In genomic region chr14:81433378-81433777, GRCh38 we compare ENCODE assay signal across 32 cellular contexts. TPM values are rescaled to one million over a fixed set of nuclear protein-coding genes. Genes with fewer than 3 reads are reported as not detected.
DNase-seq lines count a peak whose midpoint lies in the region; ATAC-seq, FAIRE-seq and TF ChIP-seq lines count a peak whose summit lies in the region.
"Had no signal": no experiment of that assay in that cellular context is flagged by ENCODE, and none has a peak within 500 bp of the region (broad histone marks: within the 10 kb centered on the region; RNA-seq: fewer than 3 reads in every experiment).

No MANE protein-coding gene starts in this region.

- dilution Hi-C loops in keratinocyte (cut with MboI; ENCODE audit: extremely low pct_ligation_motif_present, low sequenced_read_pairs), result no loop called here

- no peak overlapping the region for H2AFZ ChIP-seq in GM12878 (ENCODE audit: control insufficient read depth, low read depth, low read length)
- H2AFZ ChIP-seq in keratinocyte (ENCODE audit: control insufficient read depth, low read length), result no peak overlapping the region
- H2AFZ ChIP-seq: hepatocyte had no signal

- peak overlapping the region; percentile 94 for H3K4me3 Mint-ChIP-seq in type B pancreatic cell
- H3K4me3 Mint-ChIP-seq: activated T-helper 17 cell treated with anti-CD3 and anti-CD28 coated beads, Interleukin-2, amount 50 U/mL, for 72 hours had no signal

- H3K9me3 ChIP-seq in GM12878 (replicated peaks; ENCODE audit: control insufficient read depth, insufficient read depth, low read length) (no peaks in the 10 kb centered on the region), keratinocyte (ENCODE audit: control insufficient read depth, low read depth, low read length) (no peaks in the 10 kb centered on the region)
- H3K9me3 ChIP-seq: gastrocnemius medialis, left lung, neutrophil, tibial artery had no signal

- H3K27ac Mint-ChIP-seq in type B pancreatic cell, result peak overlapping the region; percentile 22
- H3K27ac Mint-ChIP-seq: activated T-helper 17 cell treated with anti-CD3 and anti-CD28 coated beads, Interleukin-2, amount 50 U/mL, for 72 hours had no signal

- no peak for FAIRE-seq in GM12878 (lab: Jason Lieb, UNC)
- peak; percentile 13 for FAIRE-seq in keratinocyte (lab: Jason Lieb, UNC)

- TF ChIP-seq EP300 in GM12878 (IDR thresholded peaks at IDR 0.05; ENCODE audit: borderline replicate concordance in 1 of 2, control insufficient read depth in 1 of 2, low read depth in 2 of 2, low read length in 2 of 2), result no peak

- DNase-seq in DMS 273 (lab: John Stamatoyannopoulos, UW; ENCODE audit: unreplicated experiment) (peak; percentile 48), DMS 273 treated with DMSO at 0.1 percent for 48 hours (lab: John Stamatoyannopoulos, UW) (no peak), GM12878 (ENCODE audit: low read depth, low spot score) (no peak), keratinocyte (ENCODE audit: low read depth, low spot score) (no peak), type B pancreatic cell (ENCODE audit: extremely low spot score, unreplicated experiment) (no peak), A172 (ENCODE audit: low spot score) (no peak), SIG-M5 (lab: John Stamatoyannopoulos, UW) (no peak)
- DNase-seq: activated CD4-positive, alpha-beta T cell treated with anti-CD3 and anti-CD28 coated beads for 4 hours; activated naive CD4-positive, alpha-beta T cell treated with anti-CD3 and anti-CD28 coated beads, Interleukin-2, amount 50 U/mL, for 16 hours; amniotic stem cell; brain microvascular endothelial cell; COR-L47; DMS79 treated with DMSO at 0.1 percent for 48 hours; dorsolateral prefrontal cortex; gastrocnemius medialis; GDM1; left lung; NCI-H1930; NCI-H524 treated with DMSO at 0.1 percent for 48 hours; SHP77; stimulated activated CD4-positive, alpha-beta T cell treated with anti-CD3 and anti-CD28 coated beads, Interleukin-4, amount 100 ng/mL, for 4 hours; SW 1271; tibial artery had no signal

- H3K9ac ChIP-seq in GM12878 (ENCODE audit: control insufficient read depth, insufficient read depth, low read length) (no peak overlapping the region), keratinocyte (ENCODE audit: control insufficient read depth, extremely low read depth, insufficient read depth, low read length) (no peak overlapping the region)

- no TSS peak for BruUV-seq in GM12878 (replicated peaks; lab: Mats Ljungman, UMichigan)

- no peaks in the 10 kb centered on the region for H3K79me2 ChIP-seq in GM12878 (ENCODE audit: control insufficient read depth, insufficient read depth, low read length)
- peaks cover 21% of the 10 kb centered on the region for H3K79me2 ChIP-seq in keratinocyte (ENCODE audit: control insufficient read depth, insufficient read depth, low read length)

- peaks cover 33% of the 10 kb centered on the region for H3K4me1 Mint-ChIP-seq in type B pancreatic cell (ENCODE audit: unreplicated experiment)

- intact Hi-C loops in GM12878 (cut with micrococcal nuclease; ENCODE audit: unreplicated experiment), result no loop called here

- H3K27me3 ChIP-seq in GM12878 (replicated peaks in 1 of 2; ENCODE audit: control insufficient read depth in 2 of 2, insufficient read depth in 2 of 2, low read length in 1 of 2) (peaks cover 10 to 22% of the 10 kb centered on the region in 2 experiments), keratinocyte (ENCODE audit: control insufficient read depth, extremely low read depth, insufficient read depth, low read length) (peaks cover 4% of the 10 kb centered on the region)
- H3K27me3 ChIP-seq: gastrocnemius medialis had no signal

- POLR2A ChIA-PET in GM12878 (lab: Charles Lee), result no interaction called here

- SMC1A ChIA-PET in GM12878 (lab: Charles Lee; ENCODE audit: uncharacterized antibody, unreplicated experiment), result interaction anchor here (1.3 kb wide), 1 partner anchor 164 kb away, joined by 3 read pairs; no protein-coding TSS in a partner anchor

- 0% methylated on average over 2 of the region's 2 CpGs for WGBS in GM12878 (ENCODE audit: insufficient coverage, insufficient replicate concordance, low lambda C conversion rate, missing lambda C conversion rate)

- H3K4me3 ChIP-seq in GM12878, result no peak overlapping the region
- H3K4me3 ChIP-seq in keratinocyte (ENCODE audit: control insufficient read depth in 2 of 3, extremely low read depth in 1 of 3, insufficient read depth in 2 of 3, low read depth in 1 of 3, low read length in 3 of 3), result no peak overlapping the region
- H3K4me3 ChIP-seq: gastrocnemius medialis, hepatocyte, left lung, tibial artery had no signal

- H3K4me2 ChIP-seq in GM12878 (ENCODE audit: control insufficient read depth, insufficient read depth) (no peak overlapping the region), keratinocyte (ENCODE audit: control insufficient read depth, extremely low read depth, insufficient read depth, low read depth, low read length) (no peak overlapping the region)
- H3K4me2 ChIP-seq: hepatocyte had no signal

- no peaks in the 10 kb centered on the region for H3K9me3 Mint-ChIP-seq in type B pancreatic cell
- H3K9me3 Mint-ChIP-seq: activated T-helper 17 cell treated with anti-CD3 and anti-CD28 coated beads, Interleukin-2, amount 50 U/mL, for 72 hours had no signal

- H3K27ac ChIP-seq in GM12878 (ENCODE audit: control insufficient read depth, insufficient read depth), result no peak overlapping the region
- H3K27ac ChIP-seq in keratinocyte (ENCODE audit: control insufficient read depth, insufficient read depth, low read length), result no peak overlapping the region
- H3K27ac ChIP-seq: 22Rv1, brain microvascular endothelial cell, C4-2B, hepatocyte, left lung, neutrophil, tibial artery, VCaP had no signal

- H3K9me1 ChIP-seq in keratinocyte (ENCODE audit: control insufficient read depth, extremely low read depth, insufficient read depth, low read length), result peaks cover 5% of the 10 kb centered on the region

- H3K36me3 ChIP-seq in GM12878 (ENCODE audit: control insufficient read depth in 2 of 2, insufficient read depth in 2 of 2, low read length in 1 of 2) (no peaks in the 10 kb centered on the region), keratinocyte (ENCODE audit: control insufficient read depth in 2 of 2, extremely low read depth in 1 of 2, insufficient read depth in 2 of 2, low read length in 2 of 2) (no peaks in the 10 kb centered on the region)
- H3K36me3 ChIP-seq: brain microvascular endothelial cell, gastrocnemius medialis, left lung, neutrophil, tibial artery had no signal

- no peak for TF ChIP-seq POLR2A in GM12878 (IDR thresholded peaks at IDR 0.05; ENCODE audit: low read depth, low read length)

- no peak for ATAC-seq in GM12878
- no peak for ATAC-seq in HG03039 (IDR thresholded peaks at IDR 0.05; ENCODE audit: unreplicated experiment)
- ATAC-seq: activated T-helper 17 cell treated with anti-CD3 and anti-CD28 coated beads, Interleukin-2, amount 50 U/mL, for 72 hours; gastrocnemius medialis; left lung; Panc1 had no signal

- TF ChIP-seq CTCF in GM12878 (IDR thresholded peaks at IDR 0.05 in 2 of 3, conservative IDR thresholded peaks at IDR 0.05 in 1 of 3; ENCODE audit: control insufficient read depth in 2 of 3, extremely low read depth in 1 of 3, insufficient read depth in 1 of 3, low read depth in 3 of 3, low read length in 3 of 3), result no peak
- TF ChIP-seq CTCF in keratinocyte (optimal IDR thresholded peaks at IDR 0.05 in 1 of 3, IDR thresholded peaks at IDR 0.05 in 1 of 3, conservative IDR thresholded peaks at IDR 0.05 in 1 of 3; ENCODE audit: extremely low read depth in 1 of 3, insufficient read depth in 2 of 3, low read length in 3 of 3), result no peak
- TF ChIP-seq CTCF in type B pancreatic cell (conservative IDR thresholded peaks at IDR 0.05), result no peak

- RAD21 ChIA-PET in GM12878 (lab: Charles Lee; ENCODE audit: unreplicated experiment), result no interaction called here

- H3K4me1 ChIP-seq in GM12878 (ENCODE audit: control insufficient read depth, insufficient read depth, low read length) (no peaks in the 10 kb centered on the region), keratinocyte (ENCODE audit: control insufficient read depth, extremely low read depth, insufficient read depth, low read length) (peaks cover 28% of the 10 kb centered on the region)

- CTCF ChIA-PET in GM12878 (lab: Yijun Ruan, JAX), result interaction anchor here (1.0 kb wide), 1 partner anchor 31 kb away, joined by 5 read pairs; no protein-coding TSS in a partner anchor

- no peak for TF ChIP-seq RAD21 in GM12878 (IDR thresholded peaks at IDR 0.05; ENCODE audit: insufficient read depth, low read depth, low read length)

- H4K20me1 ChIP-seq in GM12878 (ENCODE audit: control insufficient read depth, insufficient read depth), result no peaks in the 10 kb centered on the region
- peaks cover 2% of the 10 kb centered on the region for H4K20me1 ChIP-seq in keratinocyte (ENCODE audit: control insufficient read depth, extremely low read depth, insufficient read depth, low read length)

- no peaks in the 10 kb centered on the region for H3K36me3 Mint-ChIP-seq in type B pancreatic cell

- peaks cover 32% of the 10 kb centered on the region for H3K27me3 Mint-ChIP-seq in type B pancreatic cell

- in situ Hi-C loops in GM12878 (cut with MboI), result no loop called here

RNA-seq across cellular contexts. Expression of gene STON2, which starts 33.3 kb away (rescaled TPM):
- not detected in 2 replicates for total RNA-seq in GM12878 (2013; cell fraction: nucleolus; rRNA removed)
- total RNA-seq in GM12878 (2014; rRNA removed), result not detected in 2 replicates
- not detected in 2 replicates for total RNA-seq in GM12878 (2014; rRNA removed; fragmentation: Illumina TruSeq; extraction: Trizol)
- total RNA-seq in GM12878 (2021), result 0.13 and 0.29 TPM in 2 replicates
- 0.10 TPM for polyA plus RNA-seq in GM12878 (2011; ENCODE audit: low read depth)
- polyA plus RNA-seq in GM12878 (2011; rRNA removed), result not detected in 2 replicates
- not detected in 2 replicates for polyA plus RNA-seq in GM12878 (2011; cell fraction: cytosol; rRNA removed)
- polyA plus RNA-seq in GM12878 (2011; cell fraction: nucleus; rRNA removed), result not detected in 2 replicates
- polyA plus RNA-seq in GM12878 (2012), result not detected in 2 replicates
- polyA plus RNA-seq in GM12878 (2014; fragmentation: Illumina TruSeq; extraction: Trizol), result 0.03 TPM in 1 of 2 replicates, not detected in the other
- polyA plus RNA-seq in GM12878 (2014; fragmentation: Nextera tagmentation; extraction: Ambion mirVana), result under 1 TPM in 1 of 2 experiments, not detected in 1; 0.03 TPM
- polyA plus RNA-seq in GM12878 (2014; rRNA removed), result not detected in 2 replicates
- not detected for polyA plus RNA-seq in GM12878 (2016; fragmentation: Nextera tagmentation; extraction: Ambion mirVana)
- polyA minus RNA-seq in GM12878 (2011; rRNA and poly(A)+ RNA removed), result not detected in 2 replicates
- polyA minus RNA-seq in GM12878 (2011; cell fraction: cytosol; rRNA and poly(A)+ RNA removed), result 1.2 TPM in 1 of 2 replicates, not detected in the other
- polyA minus RNA-seq in GM12878 (2011; cell fraction: nucleus; rRNA and poly(A)+ RNA removed), result not detected in 2 replicates
- 82.3 to 103 TPM (median 103 TPM) in 3 replicates for polyA plus RNA-seq in keratinocyte
- polyA plus RNA-seq in keratinocyte (2011; ENCODE audit: low read depth), result 12.9 TPM
- 48.4 and 74.3 TPM in 2 replicates for polyA plus RNA-seq in keratinocyte (2011; cell fraction: cytosol; rRNA removed)
- 118 and 122 TPM in 2 replicates for polyA plus RNA-seq in keratinocyte (2011; cell fraction: nucleus; rRNA removed)
- polyA plus RNA-seq in keratinocyte (2012; ENCODE audit: low replicate concordance), result 25.6 and 53.0 TPM in 2 replicates
- polyA minus RNA-seq in keratinocyte, result 265 to 559 TPM (median 447 TPM) in 3 replicates
- 273 TPM for polyA minus RNA-seq in keratinocyte (2011; cell fraction: cytosol; rRNA and poly(A)+ RNA removed)
- 304 and 525 TPM in 2 replicates for polyA minus RNA-seq in keratinocyte (2011; cell fraction: nucleus; rRNA and poly(A)+ RNA removed)
- total RNA-seq in type B pancreatic cell (ENCODE audit: low replicate concordance), result 40.4 and 105 TPM in 2 replicates
- total RNA-seq in A172 (2014; rRNA removed; shearing (Covaris generic)), result 0.52 and 1.6 TPM in 2 replicates
- total RNA-seq: chondrocyte had no signal

Comparison
In these comparisons a context has a peak if more than half of its experiments do, and no peak if none do; other contexts are left out.
1. RNA of gene STON2, which starts 33.3 kb away (total RNA-seq): 40.4 to 105 TPM in type B pancreatic cell; 0.52 to 1.6 TPM in A172 and 0.13 to 0.29 TPM in GM12878; every median in the first group is over 10 times any median in the second.